Comparison of ENCODE assay signal across 1 cellular context in the genomic region with DNA sequence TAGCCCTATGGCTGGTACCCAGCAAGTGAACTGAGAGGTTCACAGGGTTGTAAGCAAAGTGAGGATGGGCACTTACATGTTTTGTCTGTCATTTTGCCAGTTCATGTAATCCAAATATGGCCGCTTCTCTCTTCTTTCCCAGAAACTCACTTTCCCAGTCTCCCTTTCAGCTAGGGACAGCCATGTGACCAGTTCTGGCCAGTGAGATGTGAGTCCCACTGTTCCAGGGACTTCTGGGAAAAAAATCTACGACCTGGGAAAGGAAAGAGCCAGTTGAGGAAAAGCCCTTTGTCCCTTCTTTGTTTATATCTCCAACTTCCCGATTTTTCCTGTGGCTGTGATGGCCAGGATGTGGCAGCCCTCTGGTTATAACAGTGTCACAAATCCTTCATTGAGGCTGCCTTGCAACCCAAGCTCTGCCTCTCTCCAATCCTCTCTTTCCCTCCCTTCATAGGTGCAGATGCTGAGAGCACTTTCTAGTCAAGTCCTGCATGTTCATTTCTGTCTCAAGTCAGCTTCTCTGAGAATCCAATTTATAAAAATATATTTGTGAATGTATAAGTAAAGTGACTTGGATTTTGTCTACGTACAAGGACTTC.
TF ChIP-seq lines count a peak whose summit lies in the region.

No MANE protein-coding gene starts in this region.

TF ChIP-seq in endothelial cell of umbilical vein, 7 proteins besides CTCF, POLR2A, EP300 and RAD21 (continued from another document):
- TF ChIP-seq, protein P1, sequence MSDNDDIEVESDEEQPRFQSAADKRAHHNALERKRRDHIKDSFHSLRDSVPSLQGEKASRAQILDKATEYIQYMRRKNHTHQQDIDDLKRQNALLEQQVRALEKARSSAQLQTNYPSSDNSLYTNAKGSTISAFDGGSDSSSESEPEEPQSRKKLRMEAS (IDR thresholded peaks at IDR 0.05; ENCODE audit: insufficient read depth, insufficient read length), result no peak
- TF ChIP-seq GATA2 (IDR thresholded peaks at IDR 0.05; ENCODE audit: insufficient read depth, insufficient read length, low read depth, low read length) (no peak), FOS (IDR thresholded peaks at IDR 0.05; ENCODE audit: borderline replicate concordance, insufficient read depth, low read length) (no peak)
